11 cellular contexts compared by ENCODE assay signal in the genomic region with DNA sequence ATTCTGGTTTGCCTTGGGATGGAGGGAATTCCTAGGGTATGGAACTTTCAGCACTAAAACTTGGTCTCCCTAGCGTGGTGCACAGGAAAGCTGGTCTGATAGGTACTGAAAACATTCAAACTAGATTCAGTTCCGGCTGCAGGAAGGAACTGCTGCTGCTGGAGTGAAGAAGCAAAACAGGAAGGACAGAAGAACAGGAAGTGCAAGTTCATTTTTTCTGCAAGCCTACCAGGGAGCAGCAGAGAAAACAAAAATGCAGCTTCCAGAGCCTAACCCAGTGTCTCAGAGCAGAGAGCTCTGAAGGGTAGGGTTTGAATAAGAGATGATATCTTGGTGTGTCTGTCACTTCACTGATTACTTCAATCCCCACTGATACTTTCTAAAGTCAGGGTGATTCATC.
DNase-seq lines count a peak whose midpoint lies in the region; ATAC-seq and TF ChIP-seq lines count a peak whose summit lies in the region.
"Had no signal": no experiment of that assay in that cellular context is flagged by ENCODE, and none has a peak within 500 bp of the region (broad histone marks: within the 10 kb centered on the region; RNA-seq: fewer than 3 reads in every experiment).

No MANE protein-coding gene starts in this region.

- no peaks in the 10 kb centered on the region for H3K9me2 ChIP-seq in SU-DHL-6 (replicated peaks; ENCODE audit: insufficient read depth, low read length)

- H3K36me3 Mint-ChIP-seq in immature natural killer cell = peaks cover 6 to 17% (median 9%) of the 10 kb centered on the region in 3 donors

- H3K9me3 Mint-ChIP-seq in immature natural killer cell = peaks cover 2 to 14% (median 10%) of the 10 kb centered on the region in 6 donors

- H3K36me3 ChIP-seq in SU-DHL-6 (ENCODE audit: low read length) = no peaks in the 10 kb centered on the region
- H3K36me3 ChIP-seq: right atrium auricular region had no signal

- no peaks in the 10 kb centered on the region for H3K79me2 ChIP-seq in SU-DHL-6 (ENCODE audit: insufficient read depth, low read length)

- peak overlapping the region in 4 of 5 donors; percentile 38 to 76 (median 62) for H3K4me3 Mint-ChIP-seq in immature natural killer cell

- peak; percentile 71 for ATAC-seq in GM21528 (IDR thresholded peaks at IDR 0.05; ENCODE audit: low FRiP score, unreplicated experiment)
- ATAC-seq in GM19035 (IDR thresholded peaks at IDR 0.05; ENCODE audit: unreplicated experiment) = no peak

- peak overlapping the region; percentile 30 for H3K4me2 ChIP-seq in SU-DHL-6 (ENCODE audit: low read depth, low read length, poor library complexity, severe bottlenecking)

- no peak overlapping the region for H3K4me3 ChIP-seq in SU-DHL-6 (ENCODE audit: insufficient read depth, low read length, poor library complexity, severe bottlenecking)
- H3K4me3 ChIP-seq: right atrium auricular region had no signal

- H3F3A ChIP-seq in SU-DHL-6 (ENCODE audit: insufficient read depth) = no peaks in the 10 kb centered on the region

- H3K4me1 Mint-ChIP-seq in immature natural killer cell = peaks cover 27 to 29% of the 10 kb centered on the region in 2 donors

- peak overlapping the region; percentile 21; the same call in 1 of the 2 replicates for H3K27ac ChIP-seq in SU-DHL-6 (ENCODE audit: low read depth, low read length)
- H3K27ac ChIP-seq: right atrium auricular region had no signal

- H3K27ac Mint-ChIP-seq in immature natural killer cell = peak overlapping the region; percentile 63 to 88 (median 86)

- H2AFZ ChIP-seq in SU-DHL-6 (ENCODE audit: low read depth, low read length, severe bottlenecking) = peak overlapping the region; percentile 77

- H3K9ac ChIP-seq in SU-DHL-6 (ENCODE audit: low read length) = no peak overlapping the region

- DNase-seq in CD1c-positive myeloid dendritic cell (ENCODE audit: extremely low spot score) (peak; percentile 53), immature natural killer cell (peak; percentile 7 to 26 (median 14)), iPS-NIHi11 (ENCODE audit: low spot score) (no peak), anterior cingulate cortex (lab: John Stamatoyannopoulos, UW) (no peak)
- DNase-seq in effector CD4-positive, alpha-beta T cell = no peak
- DNase-seq: DMS53, NCI-H526 had no signal

- no peaks in the 10 kb centered on the region for H4K20me1 ChIP-seq in SU-DHL-6 (ENCODE audit: low read depth, low read length)

- no peak for TF ChIP-seq CTCF in SU-DHL-6 (IDR thresholded peaks at IDR 0.05; ENCODE audit: insufficient read depth, low read length, poor library complexity, severe bottlenecking)

- no peaks in the 10 kb centered on the region for H3K27me3 ChIP-seq in SU-DHL-6 (ENCODE audit: low read length)
- H3K27me3 ChIP-seq: right atrium auricular region had no signal

- peaks cover 2 to 7% (median 5%) of the 10 kb centered on the region in 3 donors for H3K27me3 Mint-ChIP-seq in immature natural killer cell (ENCODE audit: low read depth in 3 of 3)

- H3K9me3 ChIP-seq in SU-DHL-6 (ENCODE audit: insufficient read depth, low read length) = no peaks in the 10 kb centered on the region

Comparison
In these comparisons a context has a peak if more than half of its experiments do, and no peak if none do; other contexts are left out.
1. DNase-seq: peak in CD1c-positive myeloid dendritic cell (single experiment) and immature natural killer cell (3 of 3); none in iPS-NIHi11 (single experiment), anterior cingulate cortex (0 of 58) and effector CD4-positive, alpha-beta T cell (single experiment).